In the genomic region with DNA sequence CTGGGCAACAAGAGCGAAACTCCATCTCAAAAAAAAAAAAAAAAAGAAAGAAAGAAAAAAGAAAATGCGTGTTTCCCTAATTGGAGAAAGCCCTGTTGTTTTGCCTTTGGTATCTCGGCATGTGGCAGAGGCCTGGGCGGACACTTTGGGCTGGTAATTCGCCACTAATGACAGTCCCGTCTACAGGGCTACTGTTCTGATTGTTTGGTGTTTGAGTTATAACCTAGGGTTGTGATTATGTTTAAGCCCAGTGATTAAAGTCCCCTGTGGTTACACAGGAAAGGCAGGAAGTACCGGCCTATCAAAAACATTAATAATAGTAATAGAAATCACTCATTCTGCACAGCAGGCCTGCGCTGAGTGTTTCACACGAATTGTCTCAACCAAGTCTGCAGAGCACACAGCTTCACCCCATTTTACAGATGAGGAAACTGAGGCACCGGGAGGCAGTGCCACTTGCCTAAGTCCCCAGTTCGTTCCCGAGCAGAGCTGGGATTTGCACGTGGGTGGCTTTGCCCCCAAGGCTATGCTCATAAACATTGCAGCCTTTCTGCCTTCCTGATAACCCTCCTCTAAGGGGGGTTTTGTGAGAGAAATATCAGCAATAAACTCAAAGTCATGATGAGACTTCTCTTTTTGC, we compare ENCODE assay signal across 17 cellular contexts. TPM values are rescaled to one million over a fixed set of nuclear protein-coding genes. Genes with fewer than 3 reads are reported as not detected.
A peak's percentile ranks its signal among the peaks of the same experiment; 100 is the strongest.
DNase-seq lines count a peak whose midpoint lies in the region; ATAC-seq and TF ChIP-seq lines count a peak whose summit lies in the region.
"Had no signal": no experiment of that assay in that cellular context is flagged by ENCODE, and none has a peak within 500 bp of the region (broad histone marks: within the 10 kb centered on the region; RNA-seq: fewer than 3 reads in every experiment).

No MANE protein-coding gene starts in this region.

- peak overlapping the region in 2 of 4 donors; percentile 10 to 75 for H3K4me3 Mint-ChIP-seq in CD4-positive, CD25-positive, alpha-beta regulatory T cell
- H3K4me3 Mint-ChIP-seq in naive B cell, result peak overlapping the region; percentile 54 to 95 (median 76)
- H3K4me3 Mint-ChIP-seq in activated CD8-positive, alpha-beta memory T cell treated with anti-CD3 and anti-CD28 coated beads, Interleukin-2, amount 10 ng/mL, durations not matched to agents 7 days and 5 days, result no peak overlapping the region
- H3K4me3 Mint-ChIP-seq: activated CD4-positive, alpha-beta T cell treated with anti-CD3 and anti-CD28 coated beads for 36 hours; activated T-cell treated with anti-CD3 and anti-CD28 coated beads, Interleukin-2, amount 50 U/mL, for 24 hours; stimulated activated naive CD8-positive, alpha-beta T cell treated with anti-CD3 and anti-CD28 coated beads, Interleukin-15, amount 100 ng/mL, for 72 hours had no signal

- no peak overlapping the region for H3K27ac ChIP-seq in CD4-positive, CD25-positive, alpha-beta regulatory T cell (ENCODE audit: insufficient read depth, low read length, poor library complexity, severe bottlenecking)
- H3K27ac ChIP-seq in duodenal mucosa (ENCODE audit: low read depth, low read length), result peak overlapping the region; percentile 75

- no peak for DNase-seq in CD4-positive, CD25-positive, alpha-beta regulatory T cell
- DNase-seq in NCI-H2081 treated with DMSO at 0.1 percent for 48 hours (lab: John Stamatoyannopoulos, UW) (peak; percentile 45), naive B cell (no peak), GM19240 (ENCODE audit: insufficient read length, low spot score) (no peak), BE2C (no peak), HPDE6-E6E7 (ENCODE audit: extremely low spot score) (no peak)
- no peak for DNase-seq in activated CD8-positive, alpha-beta memory T cell treated with anti-CD3 and anti-CD28 coated beads, Interleukin-2, amount 10 ng/mL, durations not matched to agents 7 days and 5 days
- DNase-seq: activated T-cell treated with anti-CD3 and anti-CD28 coated beads, Interleukin-2, amount 50 U/mL, for 24 hours; KBM-7; mammary epithelial cell; NCI-H1436; NCI-H526 treated with DMSO at 0.1 percent for 48 hours; stimulated activated naive CD8-positive, alpha-beta T cell treated with anti-CD3 and anti-CD28 coated beads, Interleukin-15, amount 100 ng/mL, for 72 hours; T-helper 2 cell had no signal

- no peaks in the 10 kb centered on the region for H3K27me3 ChIP-seq in CD4-positive, CD25-positive, alpha-beta regulatory T cell (ENCODE audit: control insufficient read depth, insufficient read depth, low read length)
- H3K27me3 ChIP-seq in duodenal mucosa (ENCODE audit: control insufficient read depth in 1 of 2, insufficient read depth in 2 of 2, low read length in 2 of 2) (no peaks in the 10 kb centered on the region), BE2C (no peaks in the 10 kb centered on the region)
- H3K27me3 ChIP-seq: dorsolateral prefrontal cortex had no signal

- H3K9ac ChIP-seq in duodenal mucosa (ENCODE audit: low read depth in 1 of 2, low read length in 2 of 2), result peak overlapping the region; percentile 63 to 69

- H3K4me1 ChIP-seq in CD4-positive, CD25-positive, alpha-beta regulatory T cell (ENCODE audit: control insufficient read depth, insufficient read depth, low read length, poor library complexity, severe bottlenecking), result peaks cover 26% of the 10 kb centered on the region
- peaks cover 70 to 80% of the 10 kb centered on the region in 2 donors for H3K4me1 ChIP-seq in duodenal mucosa (ENCODE audit: control insufficient read depth in 1 of 2, insufficient read depth in 2 of 2, low read length in 2 of 2)
- peaks cover 13% of the 10 kb centered on the region for H3K4me1 ChIP-seq in BE2C

- H3K4me1 Mint-ChIP-seq in CD4-positive, CD25-positive, alpha-beta regulatory T cell, result peaks cover 0 to 50% (median 22%) of the 10 kb centered on the region in 4 donors
- H3K4me1 Mint-ChIP-seq in naive B cell, result peaks cover 61 to 75% (median 72%) of the 10 kb centered on the region in 3 donors
- peaks cover 34% of the 10 kb centered on the region for H3K4me1 Mint-ChIP-seq in activated CD8-positive, alpha-beta memory T cell treated with anti-CD3 and anti-CD28 coated beads, Interleukin-2, amount 10 ng/mL, durations not matched to agents 7 days and 5 days

- H3K36me3 ChIP-seq in CD4-positive, CD25-positive, alpha-beta regulatory T cell (ENCODE audit: control insufficient read depth, insufficient read depth, low read length), result no peaks in the 10 kb centered on the region
- H3K36me3 ChIP-seq in duodenal mucosa (ENCODE audit: control insufficient read depth in 1 of 2, insufficient read depth in 2 of 2, low read length in 2 of 2) (no peaks in the 10 kb centered on the region), BE2C (peaks cover 7% of the 10 kb centered on the region)

- H3K9me3 Mint-ChIP-seq in CD4-positive, CD25-positive, alpha-beta regulatory T cell, result peaks cover 0 to 1% (median 0%) of the 10 kb centered on the region in 7 donors
- no peaks in the 10 kb centered on the region for H3K9me3 Mint-ChIP-seq in naive B cell
- H3K9me3 Mint-ChIP-seq in activated CD8-positive, alpha-beta memory T cell treated with anti-CD3 and anti-CD28 coated beads, Interleukin-2, amount 10 ng/mL, durations not matched to agents 7 days and 5 days (ENCODE audit: low read depth), result no peaks in the 10 kb centered on the region
- H3K9me3 Mint-ChIP-seq: activated T-cell treated with anti-CD3 and anti-CD28 coated beads, Interleukin-2, amount 50 U/mL, for 24 hours; stimulated activated naive CD8-positive, alpha-beta T cell treated with anti-CD3 and anti-CD28 coated beads, Interleukin-15, amount 100 ng/mL, for 72 hours had no signal

- CTCF ChIA-PET in activated CD8-positive, alpha-beta memory T cell treated with anti-CD3 and anti-CD28 coated beads, Interleukin-2, amount 10 ng/mL, durations not matched to agents 7 days and 5 days (lab: Charles Lee), result no interaction called here

- peak overlapping the region; percentile 14 to 59 (median 52) for H3K27ac Mint-ChIP-seq in CD4-positive, CD25-positive, alpha-beta regulatory T cell
- peak overlapping the region in 5 of 6 donors; percentile 23 to 83 (median 62) for H3K27ac Mint-ChIP-seq in naive B cell
- H3K27ac Mint-ChIP-seq in activated CD8-positive, alpha-beta memory T cell treated with anti-CD3 and anti-CD28 coated beads, Interleukin-2, amount 10 ng/mL, durations not matched to agents 7 days and 5 days, result no peak overlapping the region
- H3K27ac Mint-ChIP-seq: activated CD4-positive, alpha-beta T cell treated with anti-CD3 and anti-CD28 coated beads for 36 hours; activated T-cell treated with anti-CD3 and anti-CD28 coated beads, Interleukin-2, amount 50 U/mL, for 24 hours had no signal

- no peak for ATAC-seq in CD4-positive, CD25-positive, alpha-beta regulatory T cell (ENCODE audit: low read depth in 2 of 2)
- ATAC-seq in naive B cell (ENCODE audit: low read depth in 2 of 2), result no peak
- ATAC-seq in activated CD8-positive, alpha-beta memory T cell treated with anti-CD3 and anti-CD28 coated beads, Interleukin-2, amount 10 ng/mL, durations not matched to agents 7 days and 5 days, result no peak
- ATAC-seq: activated CD4-positive, alpha-beta T cell treated with anti-CD3 and anti-CD28 coated beads for 36 hours; stimulated activated naive CD8-positive, alpha-beta T cell treated with anti-CD3 and anti-CD28 coated beads, Interleukin-15, amount 100 ng/mL, for 72 hours had no signal

- H3K4me3 ChIP-seq in CD4-positive, CD25-positive, alpha-beta regulatory T cell (ENCODE audit: low read depth, low read length), result no peak overlapping the region
- H3K4me3 ChIP-seq in duodenal mucosa (ENCODE audit: low read depth in 1 of 2, low read length in 2 of 2) (peak overlapping the region in 1 of 2 donors; percentile 49), BE2C (ENCODE audit: low read depth, low read length) (no peak overlapping the region)

- no peaks in the 10 kb centered on the region for H3K36me3 Mint-ChIP-seq in CD4-positive, CD25-positive, alpha-beta regulatory T cell
- no peaks in the 10 kb centered on the region for H3K36me3 Mint-ChIP-seq in naive B cell
- H3K36me3 Mint-ChIP-seq in activated CD8-positive, alpha-beta memory T cell treated with anti-CD3 and anti-CD28 coated beads, Interleukin-2, amount 10 ng/mL, durations not matched to agents 7 days and 5 days, result no peaks in the 10 kb centered on the region

- H3K27me3 Mint-ChIP-seq in CD4-positive, CD25-positive, alpha-beta regulatory T cell, result no peaks in the 10 kb centered on the region
- no peaks in the 10 kb centered on the region for H3K27me3 Mint-ChIP-seq in naive B cell
- no peaks in the 10 kb centered on the region for H3K27me3 Mint-ChIP-seq in activated CD8-positive, alpha-beta memory T cell treated with anti-CD3 and anti-CD28 coated beads, Interleukin-2, amount 10 ng/mL, durations not matched to agents 7 days and 5 days
- H3K27me3 Mint-ChIP-seq: activated CD4-positive, alpha-beta T cell treated with anti-CD3 and anti-CD28 coated beads for 36 hours; activated T-cell treated with anti-CD3 and anti-CD28 coated beads, Interleukin-2, amount 50 U/mL, for 24 hours had no signal

- H3K9me3 ChIP-seq in CD4-positive, CD25-positive, alpha-beta regulatory T cell (ENCODE audit: control insufficient read depth in 2 of 2, low read length in 2 of 2), result no peaks in the 10 kb centered on the region
- H3K9me3 ChIP-seq in duodenal mucosa (ENCODE audit: control insufficient read depth in 1 of 2, low read length in 2 of 2), result no peaks in the 10 kb centered on the region
- H3K9me3 ChIP-seq in BE2C, result no peaks in the 10 kb centered on the region

- TF ChIP-seq CTCF in BE2C (IDR thresholded peaks at IDR 0.05; ENCODE audit: low read depth, low read length), result no peak

RNA-seq across cellular contexts. Expression of gene GRAMD4, which starts 39.1 kb away (rescaled TPM):
- 43.6 TPM for total RNA-seq in CD4-positive, CD25-positive, alpha-beta regulatory T cell
- polyA plus RNA-seq in CD4-positive, CD25-positive, alpha-beta regulatory T cell, result 1 to 10 TPM; 7.0 to 9.8 (median 7.3) TPM
- 10 to 100 TPM in 1 of 6 donors, 1 to 10 TPM in 5; 4.0 to 12.5 (median 6.9) TPM for polyA plus RNA-seq in naive B cell (ENCODE audit: low read depth in 6 of 6)
- 10 to 100 TPM; 35.4 to 44.6 TPM for total RNA-seq in activated CD8-positive, alpha-beta memory T cell treated with anti-CD3 and anti-CD28 coated beads, Interleukin-2, amount 10 ng/mL, durations not matched to agents 7 days and 5 days
- polyA plus RNA-seq in BE2C (2012; ENCODE audit: insufficient read depth, insufficient read length, low read depth), result 53.7 TPM

RNA-seq across cellular contexts. Expression of gene CELSR1, which starts 43.6 kb away (rescaled TPM):
- 0.76 TPM for total RNA-seq in CD4-positive, CD25-positive, alpha-beta regulatory T cell
- polyA plus RNA-seq in CD4-positive, CD25-positive, alpha-beta regulatory T cell, result 1 to 10 TPM in 1 of 4 donors, under 1 TPM in 2, not detected in 1; 0.10 to 1.4 (median 0.14) TPM
- 1 to 10 TPM in 5 of 6 donors, under 1 TPM in 1; 0.94 to 3.9 (median 2.1) TPM for polyA plus RNA-seq in naive B cell (ENCODE audit: low read depth in 6 of 6)
- total RNA-seq in activated CD8-positive, alpha-beta memory T cell treated with anti-CD3 and anti-CD28 coated beads, Interleukin-2, amount 10 ng/mL, durations not matched to agents 7 days and 5 days, result under 1 TPM; 0.06 to 0.12 TPM
- polyA plus RNA-seq in BE2C (2012; ENCODE audit: insufficient read depth, insufficient read length, low read depth), result 0.29 TPM
